9 cellular contexts compared by ENCODE assay signal in the genomic region with DNA sequence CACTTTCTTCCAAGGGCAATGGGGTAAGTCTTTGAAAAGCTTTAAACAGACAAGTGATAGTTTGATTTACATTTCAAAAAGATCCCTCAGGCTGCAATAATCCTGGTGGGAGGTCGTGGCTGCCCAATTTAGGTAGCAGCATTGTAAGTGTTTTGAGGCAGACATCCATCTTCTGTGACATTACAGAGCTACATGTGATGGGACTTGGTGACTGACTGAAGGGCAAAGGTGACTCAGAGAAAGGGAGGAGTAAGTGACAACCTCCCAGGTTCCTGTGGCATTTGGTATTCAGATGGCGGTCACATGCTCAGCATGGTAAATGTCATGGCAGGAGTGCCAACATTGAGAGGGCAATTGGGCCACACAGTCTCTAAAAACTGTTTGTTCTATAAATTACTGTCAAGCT. TPM values are rescaled to one million over a fixed set of nuclear protein-coding genes. Genes with fewer than 3 reads are reported as not detected.
DNase-seq lines count a peak whose midpoint lies in the region; FAIRE-seq and TF ChIP-seq lines count a peak whose summit lies in the region.
"Had no signal": no experiment of that assay in that cellular context is flagged by ENCODE, and none has a peak within 500 bp of the region (broad histone marks: within the 10 kb centered on the region; RNA-seq: fewer than 3 reads in every experiment).

No MANE protein-coding gene starts in this region.

- H3K36me3 ChIP-seq in esophagus muscularis mucosa (peaks cover 0 to 8% (median under 1%) of the 10 kb centered on the region in 4 donors), sigmoid colon (no peaks in the 10 kb centered on the region)

- no peak overlapping the region for H3K4me3 ChIP-seq in esophagus muscularis mucosa
- H3K4me3 ChIP-seq in sigmoid colon: no peak overlapping the region

- H3K9me3 ChIP-seq in esophagus muscularis mucosa (no peaks in the 10 kb centered on the region), sigmoid colon (no peaks in the 10 kb centered on the region)

- H3K27ac ChIP-seq in esophagus muscularis mucosa (replicated peaks in 1 of 4) (peak overlapping the region; percentile 32 to 66 (median 51)), sigmoid colon (peak overlapping the region in 2 of 4 donors; percentile 9 to 17)
- H3K27ac ChIP-seq: HL-60 had no signal

- TF ChIP-seq CTCF in esophagus muscularis mucosa (IDR thresholded peaks at IDR 0.05): no peak
- TF ChIP-seq CTCF in sigmoid colon (IDR thresholded peaks at IDR 0.05): no peak

- FAIRE-seq in HTR-8/SVneo (lab: Jason Lieb, UNC): no peak

- DNase-seq in HT-29 (ENCODE audit: low spot score) (peak; percentile 58), esophagus muscularis mucosa (ENCODE audit: extremely low spot score) (no peak), midbrain (lab: John Stamatoyannopoulos, UW) (no peak), NCI-H510A treated with DMSO at 0.1 percent for 48 hours (lab: John Stamatoyannopoulos, UW) (no peak), HTR-8/SVneo (ENCODE audit: insufficient read length, low spot score) (no peak), sigmoid colon (no peak)
- peak; percentile 45 to 60 for DNase-seq in activated CD4-positive, alpha-beta T cell treated with anti-CD3 and anti-CD28 coated beads, Interleukin-2, amount 50 U/mL, for 48 hours
- peak; percentile 13 to 67 for DNase-seq in stimulated activated CD4-positive, alpha-beta T cell treated with anti-CD3 and anti-CD28 coated beads, Interleukin-4, amount 100 ng/mL, for 4 hours

- peaks cover 70 to 96% (median 93%) of the 10 kb centered on the region in 4 donors for H3K4me1 ChIP-seq in esophagus muscularis mucosa
- peaks cover 0 to 82% (median 72%) of the 10 kb centered on the region in 4 donors for H3K4me1 ChIP-seq in sigmoid colon

- TF ChIP-seq POLR2A in esophagus muscularis mucosa (IDR thresholded peaks at IDR 0.05; ENCODE audit: low read depth): no peak
- no peak for TF ChIP-seq POLR2A in sigmoid colon (IDR thresholded peaks at IDR 0.05)

- 55% methylated on average over 2 of the region's 2 CpGs for WGBS in esophagus muscularis mucosa
- WGBS in sigmoid colon, 2 donors: 34 to 47% methylated on average over 2 of the region's 2 CpGs

- H3K27me3 ChIP-seq in esophagus muscularis mucosa: no peaks in the 10 kb centered on the region
- H3K27me3 ChIP-seq in sigmoid colon: no peaks in the 10 kb centered on the region

- intact Hi-C loops in esophagus muscularis mucosa (cut with DNase I): no loop called here
- intact Hi-C loops in sigmoid colon (cut with DNase I): no loop called here

- no peak for TF ChIP-seq EP300 in esophagus muscularis mucosa (IDR thresholded peaks at IDR 0.05)
- TF ChIP-seq EP300 in sigmoid colon (IDR thresholded peaks at IDR 0.05): no peak

RNA-seq across cellular contexts. Expression of gene STAT3, which starts 26.5 kb away (rescaled TPM):
- 30.9 and 38.0 TPM in 2 replicates for total RNA-seq in HT-29 (2014; rRNA removed; shearing (Covaris generic))
- total RNA-seq in esophagus muscularis mucosa (100 to 1,000 TPM; 137 to 260 (median 211) TPM), sigmoid colon (100 to 1,000 TPM in 3 of 4 donors, 10 to 100 TPM in 1; 87.4 to 230 (median 129) TPM)
- 100 to 1,000 TPM in 1 of 3 donors, 10 to 100 TPM in 2; 43.8 to 135 (median 55.7) TPM for polyA plus RNA-seq in sigmoid colon

Comparison
In these comparisons a context has a peak if more than half of its experiments do, and no peak if none do; other contexts are left out.
1. DNase-seq: peak in HT-29 (single experiment), activated CD4-positive, alpha-beta T cell treated with anti-CD3 and anti-CD28 coated beads, Interleukin-2, amount 50 U/mL, for 48 hours (2 of 2) and stimulated activated CD4-positive, alpha-beta T cell treated with anti-CD3 and anti-CD28 coated beads, Interleukin-4, amount 100 ng/mL, for 4 hours (2 of 2); none in esophagus muscularis mucosa (single experiment), midbrain (single experiment), NCI-H510A treated with DMSO at 0.1 percent for 48 hours (single experiment), HTR-8/SVneo (single experiment) and sigmoid colon (single experiment).